In the genomic region with DNA sequence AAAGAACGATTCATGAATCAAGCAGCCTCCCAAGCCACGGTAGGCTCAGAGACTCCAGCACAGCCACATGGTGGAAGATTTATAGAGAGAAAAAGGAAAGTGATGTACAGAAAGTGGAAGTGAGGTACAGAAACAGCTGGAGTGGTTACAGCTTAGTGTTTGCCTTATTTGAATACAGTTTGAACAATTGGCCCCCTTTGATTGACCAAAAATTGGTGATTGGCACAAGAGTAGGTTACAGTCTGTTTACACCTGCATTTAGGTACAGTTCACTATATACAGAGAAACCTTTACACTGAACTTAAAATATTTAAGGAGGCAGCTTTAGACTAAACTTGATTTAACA, we compare ENCODE assay signal across 14 cellular contexts.
DNase-seq lines count a peak whose midpoint lies in the region; ATAC-seq lines count a peak whose summit lies in the region.
"Had no signal": no experiment of that assay in that cellular context is flagged by ENCODE, and none has a peak within 500 bp of the region (broad histone marks: within the 10 kb centered on the region; RNA-seq: fewer than 3 reads in every experiment).

No MANE protein-coding gene starts in this region.

- DNase-seq in CD4-positive, CD25-positive, alpha-beta regulatory T cell, result no peak
- DNase-seq in AG20443 (ENCODE audit: low spot score), result no peak
- no peak for DNase-seq in HAP-1 (ENCODE audit: low spot score in 2 of 2)
- DNase-seq in stimulated activated naive CD8-positive, alpha-beta T cell treated with anti-CD3 and anti-CD28 coated beads, Interleukin-15, amount 100 ng/mL, for 72 hours, result no peak
- DNase-seq: DMS79 treated with DMSO at 0.1 percent for 48 hours, foreskin melanocyte, IMR-90, T-helper 2 cell had no signal

- no peaks in the 10 kb centered on the region for H3K27me3 ChIP-seq in CD4-positive, CD25-positive, alpha-beta regulatory T cell (ENCODE audit: control insufficient read depth, insufficient read depth, low read length)
- H3K27me3 ChIP-seq in HAP-1 (ENCODE audit: low read depth), result no peaks in the 10 kb centered on the region; the same call in 1 of the 2 replicates
- H3K27me3 ChIP-seq: ascending aorta, neural progenitor cell had no signal

- H3K4me1 Mint-ChIP-seq in CD4-positive, CD25-positive, alpha-beta regulatory T cell, result peaks cover 58 to 83% (median 70%) of the 10 kb centered on the region in 4 donors
- H3K4me1 Mint-ChIP-seq in stimulated activated naive CD8-positive, alpha-beta T cell treated with anti-CD3 and anti-CD28 coated beads, Interleukin-15, amount 100 ng/mL, for 72 hours, result peaks cover 10% of the 10 kb centered on the region
- H3K4me1 Mint-ChIP-seq: neural progenitor cell had no signal

- H3K4me3 ChIP-seq in CD4-positive, CD25-positive, alpha-beta regulatory T cell (ENCODE audit: low read depth, low read length), result peak overlapping the region; percentile 38
- no peak overlapping the region for H3K4me3 ChIP-seq in HAP-1
- H3K4me3 ChIP-seq: ascending aorta, neural progenitor cell had no signal

- H3K27ac Mint-ChIP-seq in CD4-positive, CD25-positive, alpha-beta regulatory T cell, result peak overlapping the region in 2 of 3 donors; percentile 85 to 87
- no peak overlapping the region for H3K27ac Mint-ChIP-seq in stimulated activated naive CD8-positive, alpha-beta T cell treated with anti-CD3 and anti-CD28 coated beads, Interleukin-15, amount 100 ng/mL, for 72 hours
- H3K27ac Mint-ChIP-seq: neural progenitor cell had no signal

- no peaks in the 10 kb centered on the region for H3K9me3 ChIP-seq in CD4-positive, CD25-positive, alpha-beta regulatory T cell (ENCODE audit: control insufficient read depth in 2 of 2, low read length in 2 of 2)
- H3K9me3 ChIP-seq in HAP-1, result no peaks in the 10 kb centered on the region
- H3K9me3 ChIP-seq: ascending aorta had no signal

- H3K4me3 Mint-ChIP-seq in CD4-positive, CD25-positive, alpha-beta regulatory T cell, result peak overlapping the region; percentile 22 to 77 (median 32)
- H3K4me3 Mint-ChIP-seq in stimulated activated naive CD8-positive, alpha-beta T cell treated with anti-CD3 and anti-CD28 coated beads, Interleukin-15, amount 100 ng/mL, for 72 hours, result no peak overlapping the region
- H3K4me3 Mint-ChIP-seq: neural progenitor cell had no signal

- no peaks in the 10 kb centered on the region for H3K27me3 Mint-ChIP-seq in CD4-positive, CD25-positive, alpha-beta regulatory T cell
- no peaks in the 10 kb centered on the region for H3K27me3 Mint-ChIP-seq in stimulated activated naive CD8-positive, alpha-beta T cell treated with anti-CD3 and anti-CD28 coated beads, Interleukin-15, amount 100 ng/mL, for 72 hours

- H3K9me3 Mint-ChIP-seq in CD4-positive, CD25-positive, alpha-beta regulatory T cell, result no peaks in the 10 kb centered on the region
- no peaks in the 10 kb centered on the region for H3K9me3 Mint-ChIP-seq in stimulated activated naive CD8-positive, alpha-beta T cell treated with anti-CD3 and anti-CD28 coated beads, Interleukin-15, amount 100 ng/mL, for 72 hours
- H3K9me3 Mint-ChIP-seq: neural progenitor cell had no signal

- peaks cover 66% of the 10 kb centered on the region for H3K4me1 ChIP-seq in CD4-positive, CD25-positive, alpha-beta regulatory T cell (ENCODE audit: control insufficient read depth, insufficient read depth, low read length, poor library complexity, severe bottlenecking)
- peaks cover 15% of the 10 kb centered on the region for H3K4me1 ChIP-seq in HAP-1
- H3K4me1 ChIP-seq: neural progenitor cell had no signal

- ATAC-seq in CD4-positive, CD25-positive, alpha-beta regulatory T cell (ENCODE audit: low read depth in 2 of 2), result no peak
- peak; percentile 68 for ATAC-seq in GM18909 (IDR thresholded peaks at IDR 0.05; ENCODE audit: poor library complexity, unreplicated experiment)
- peak; percentile 78 for ATAC-seq in HG02642 (IDR thresholded peaks at IDR 0.05; ENCODE audit: poor library complexity, unreplicated experiment)
- peak; percentile 61 for ATAC-seq in HG03571 (IDR thresholded peaks at IDR 0.05; ENCODE audit: unreplicated experiment)
- no peak for ATAC-seq in GM18858 (IDR thresholded peaks at IDR 0.05; ENCODE audit: unreplicated experiment)
- no peak for ATAC-seq in stimulated activated naive CD8-positive, alpha-beta T cell treated with anti-CD3 and anti-CD28 coated beads, Interleukin-15, amount 100 ng/mL, for 72 hours

- H3K36me3 ChIP-seq in CD4-positive, CD25-positive, alpha-beta regulatory T cell (ENCODE audit: control insufficient read depth, insufficient read depth, low read length), result peaks cover 4% of the 10 kb centered on the region
- H3K36me3 ChIP-seq in HAP-1 (replicated peaks), result no peaks in the 10 kb centered on the region
- H3K36me3 ChIP-seq: ascending aorta, neural progenitor cell had no signal

- in situ Hi-C loops in HAP-1 (cut with MboI; ENCODE audit: low sequenced_read_pairs), result no loop called here

- H3K36me3 Mint-ChIP-seq in CD4-positive, CD25-positive, alpha-beta regulatory T cell, result peaks cover 9% of the 10 kb centered on the region
- H3K36me3 Mint-ChIP-seq: neural progenitor cell had no signal

- H3K27ac ChIP-seq in CD4-positive, CD25-positive, alpha-beta regulatory T cell (ENCODE audit: insufficient read depth, low read length, poor library complexity, severe bottlenecking), result peak overlapping the region; percentile 39
- H3K27ac ChIP-seq: ascending aorta, neural progenitor cell had no signal

Comparison
In these comparisons a context has a peak if more than half of its experiments do, and no peak if none do; other contexts are left out.
1. ATAC-seq: peak in GM18909 (single experiment), HG02642 (single experiment) and HG03571 (single experiment); none in CD4-positive, CD25-positive, alpha-beta regulatory T cell (0 of 2), GM18858 (single experiment) and stimulated activated naive CD8-positive, alpha-beta T cell treated with anti-CD3 and anti-CD28 coated beads, Interleukin-15, amount 100 ng/mL, for 72 hours (single experiment).
2. H3K27ac Mint-ChIP-seq: peak in CD4-positive, CD25-positive, alpha-beta regulatory T cell (2 of 3); none in stimulated activated naive CD8-positive, alpha-beta T cell treated with anti-CD3 and anti-CD28 coated beads, Interleukin-15, amount 100 ng/mL, for 72 hours (0 of 2).
3. H3K4me3 Mint-ChIP-seq: peak in CD4-positive, CD25-positive, alpha-beta regulatory T cell (4 of 4); none in stimulated activated naive CD8-positive, alpha-beta T cell treated with anti-CD3 and anti-CD28 coated beads, Interleukin-15, amount 100 ng/mL, for 72 hours (0 of 2).